Comparison of ENCODE assay signal across 14 cellular contexts in genomic region chr18:48171490-48172188, GRCh38.
A peak's percentile ranks its signal among the peaks of the same experiment; 100 is the strongest.
DNase-seq lines count a peak whose midpoint lies in the region; ATAC-seq and TF ChIP-seq lines count a peak whose summit lies in the region.
"Had no signal": no experiment of that assay in that cellular context is flagged by ENCODE, and none has a peak within 500 bp of the region (broad histone marks: within the 10 kb centered on the region; RNA-seq: fewer than 3 reads in every experiment).

No MANE protein-coding gene starts in this region.

- TF ChIP-seq CTCF in nephron progenitor cell (IDR thresholded peaks at IDR 0.05) (no peak), osteoblast (IDR thresholded peaks at IDR 0.05; ENCODE audit: extremely low read depth, low read depth, low read length) (no peak)

- peaks cover 4% of the 10 kb centered on the region for H3K4me1 Mint-ChIP-seq in activated naive CD8-positive, alpha-beta T cell treated with anti-CD3 and anti-CD28 coated beads for 36 hours
- peaks cover 5% of the 10 kb centered on the region for H3K4me1 Mint-ChIP-seq in activated naive CD8-positive, alpha-beta T cell treated with anti-CD3 and anti-CD28 coated beads, Interleukin-2, amount 50 U/mL, for 24 hours
- H3K4me1 Mint-ChIP-seq in nephron progenitor cell: peaks cover 56% of the 10 kb centered on the region
- H3K4me1 Mint-ChIP-seq in stimulated activated memory B cell treated with anti-CD40 and anti-IgM and Interleukin-4, amounts not matched to agents 10 μg/mL and 1 μg/mL and 100 μg/mL, for 72 hours: no peaks in the 10 kb centered on the region

- H3K79me2 ChIP-seq in Karpas-422 (ENCODE audit: low read length) (no peaks in the 10 kb centered on the region), osteoblast (ENCODE audit: insufficient read depth, low read length) (no peaks in the 10 kb centered on the region)

- H3K4me3 Mint-ChIP-seq in activated naive CD8-positive, alpha-beta T cell treated with anti-CD3 and anti-CD28 coated beads for 36 hours: no peak overlapping the region
- H3K4me3 Mint-ChIP-seq in activated naive CD8-positive, alpha-beta T cell treated with anti-CD3 and anti-CD28 coated beads, Interleukin-2, amount 50 U/mL, for 24 hours: no peak overlapping the region
- no peak overlapping the region for H3K4me3 Mint-ChIP-seq in nephron progenitor cell
- H3K4me3 Mint-ChIP-seq in stimulated activated memory B cell treated with anti-CD40 and anti-IgM and Interleukin-4, amounts not matched to agents 10 μg/mL and 1 μg/mL and 100 μg/mL, for 72 hours: no peak overlapping the region
- H3K4me3 Mint-ChIP-seq: CD4-positive, alpha-beta memory T cell; H9 had no signal

- H3K36me3 Mint-ChIP-seq in activated naive CD8-positive, alpha-beta T cell treated with anti-CD3 and anti-CD28 coated beads for 36 hours: no peaks in the 10 kb centered on the region
- H3K36me3 Mint-ChIP-seq in activated naive CD8-positive, alpha-beta T cell treated with anti-CD3 and anti-CD28 coated beads, Interleukin-2, amount 50 U/mL, for 24 hours (ENCODE audit: low read depth): no peaks in the 10 kb centered on the region
- no peaks in the 10 kb centered on the region for H3K36me3 Mint-ChIP-seq in nephron progenitor cell (ENCODE audit: low read depth)
- no peaks in the 10 kb centered on the region for H3K36me3 Mint-ChIP-seq in stimulated activated memory B cell treated with anti-CD40 and anti-IgM and Interleukin-4, amounts not matched to agents 10 μg/mL and 1 μg/mL and 100 μg/mL, for 72 hours
- H3K36me3 Mint-ChIP-seq: CD4-positive, alpha-beta memory T cell had no signal

- H3K9ac ChIP-seq in Karpas-422 (ENCODE audit: low read length): no peak overlapping the region

- H3K27me3 ChIP-seq in Karpas-422 (ENCODE audit: low read length) (no peaks in the 10 kb centered on the region), osteoblast (ENCODE audit: insufficient read depth, low read length) (peaks cover 7% of the 10 kb centered on the region)
- H3K27me3 ChIP-seq: BE2C had no signal

- H3K4me2 ChIP-seq in Karpas-422 (ENCODE audit: low read depth, low read length, poor library complexity, severe bottlenecking): no peak overlapping the region
- no peak overlapping the region for H3K4me2 ChIP-seq in osteoblast (ENCODE audit: insufficient read depth, low read length)

- no peak for DNase-seq in activated naive CD8-positive, alpha-beta T cell treated with anti-CD3 and anti-CD28 coated beads for 36 hours
- no peak for DNase-seq in activated naive CD8-positive, alpha-beta T cell treated with anti-CD3 and anti-CD28 coated beads, Interleukin-2, amount 50 U/mL, for 24 hours
- DNase-seq in Karpas-422: no peak
- DNase-seq in nephron progenitor cell: no peak
- no peak for DNase-seq in osteoblast (ENCODE audit: insufficient read length, low spot score, missing footprints)
- DNase-seq: BE2C; CD4-positive, alpha-beta memory T cell; DMS79; GOT3; H9 had no signal

- H3K9me2 ChIP-seq in Karpas-422 (replicated peaks; ENCODE audit: insufficient read depth, low read length): no peaks in the 10 kb centered on the region

- H3K9me3 ChIP-seq in Karpas-422 (ENCODE audit: low read length): no peaks in the 10 kb centered on the region
- H3K9me3 ChIP-seq in osteoblast (ENCODE audit: low read depth, low read length): no peaks in the 10 kb centered on the region
- H3K9me3 ChIP-seq: BE2C had no signal

- H3K27ac Mint-ChIP-seq in activated naive CD8-positive, alpha-beta T cell treated with anti-CD3 and anti-CD28 coated beads for 36 hours: peak overlapping the region; percentile 21
- H3K27ac Mint-ChIP-seq in activated naive CD8-positive, alpha-beta T cell treated with anti-CD3 and anti-CD28 coated beads, Interleukin-2, amount 50 U/mL, for 24 hours: no peak overlapping the region
- peak overlapping the region; percentile 43 for H3K27ac Mint-ChIP-seq in nephron progenitor cell
- no peak overlapping the region for H3K27ac Mint-ChIP-seq in stimulated activated memory B cell treated with anti-CD40 and anti-IgM and Interleukin-4, amounts not matched to agents 10 μg/mL and 1 μg/mL and 100 μg/mL, for 72 hours
- H3K27ac Mint-ChIP-seq: H9 had no signal

- H3K27me3 Mint-ChIP-seq in activated naive CD8-positive, alpha-beta T cell treated with anti-CD3 and anti-CD28 coated beads for 36 hours: peaks cover 7% of the 10 kb centered on the region
- no peaks in the 10 kb centered on the region for H3K27me3 Mint-ChIP-seq in activated naive CD8-positive, alpha-beta T cell treated with anti-CD3 and anti-CD28 coated beads, Interleukin-2, amount 50 U/mL, for 24 hours
- H3K27me3 Mint-ChIP-seq in nephron progenitor cell (ENCODE audit: low read depth, poor library complexity): peaks cover 9% of the 10 kb centered on the region
- peaks cover 26% of the 10 kb centered on the region for H3K27me3 Mint-ChIP-seq in stimulated activated memory B cell treated with anti-CD40 and anti-IgM and Interleukin-4, amounts not matched to agents 10 μg/mL and 1 μg/mL and 100 μg/mL, for 72 hours

- no peaks in the 10 kb centered on the region for H4K20me1 ChIP-seq in Karpas-422 (ENCODE audit: insufficient read depth, low read depth, low read length)
- H4K20me1 ChIP-seq in osteoblast (ENCODE audit: insufficient read depth, low read length): no peaks in the 10 kb centered on the region

- no peak for ATAC-seq in activated naive CD8-positive, alpha-beta T cell treated with anti-CD3 and anti-CD28 coated beads, Interleukin-2, amount 50 U/mL, for 24 hours
- ATAC-seq in stimulated activated memory B cell treated with anti-CD40 and anti-IgM and Interleukin-4, amounts not matched to agents 10 μg/mL and 1 μg/mL and 100 μg/mL, for 72 hours: peak; percentile 10
- no peak for ATAC-seq in HG02938 (IDR thresholded peaks at IDR 0.05; ENCODE audit: unreplicated experiment)
- ATAC-seq in activated CD4-positive, CD25-positive, alpha-beta regulatory T cell treated with anti-CD3 and anti-CD28 coated beads, Interleukin-2, amount 50 U/mL, for 24 hours: no peak

- H3K36me3 ChIP-seq in Karpas-422 (ENCODE audit: insufficient read depth, low read length): no peaks in the 10 kb centered on the region
- H3K36me3 ChIP-seq in osteoblast (ENCODE audit: insufficient read depth, low read length): no peaks in the 10 kb centered on the region
- H3K36me3 ChIP-seq: BE2C had no signal

- H3K9me3 Mint-ChIP-seq in activated naive CD8-positive, alpha-beta T cell treated with anti-CD3 and anti-CD28 coated beads for 36 hours: no peaks in the 10 kb centered on the region
- no peaks in the 10 kb centered on the region for H3K9me3 Mint-ChIP-seq in activated naive CD8-positive, alpha-beta T cell treated with anti-CD3 and anti-CD28 coated beads, Interleukin-2, amount 50 U/mL, for 24 hours
- H3K9me3 Mint-ChIP-seq in nephron progenitor cell: no peaks in the 10 kb centered on the region
- no peaks in the 10 kb centered on the region for H3K9me3 Mint-ChIP-seq in stimulated activated memory B cell treated with anti-CD40 and anti-IgM and Interleukin-4, amounts not matched to agents 10 μg/mL and 1 μg/mL and 100 μg/mL, for 72 hours
- H3K9me3 Mint-ChIP-seq: CD4-positive, alpha-beta memory T cell; H9 had no signal

- no peak overlapping the region for H3K4me3 ChIP-seq in Karpas-422 (ENCODE audit: low read length)
- no peak overlapping the region for H3K4me3 ChIP-seq in osteoblast (ENCODE audit: insufficient read depth, low read length)

- H3K27ac ChIP-seq in Karpas-422 (ENCODE audit: low read length) (no peak overlapping the region), osteoblast (ENCODE audit: low read depth, low read length) (no peak overlapping the region)
- H3K27ac ChIP-seq: C4-2B had no signal

- H2AFZ ChIP-seq in Karpas-422 (ENCODE audit: low read length): peak overlapping the region; percentile 28; the same call in 1 of the 2 replicates
- H2AFZ ChIP-seq in osteoblast (ENCODE audit: low read length): no peak overlapping the region

- H3K4me1 ChIP-seq in Karpas-422 (ENCODE audit: low read length): no peaks in the 10 kb centered on the region
- no peaks in the 10 kb centered on the region for H3K4me1 ChIP-seq in osteoblast (ENCODE audit: insufficient read depth, low read length)
- H3K4me1 ChIP-seq: BE2C had no signal

Comparison
In these comparisons a context has a peak if more than half of its experiments do, and no peak if none do; other contexts are left out.
1. H3K27ac Mint-ChIP-seq: peak in activated naive CD8-positive, alpha-beta T cell treated with anti-CD3 and anti-CD28 coated beads for 36 hours (single experiment) and nephron progenitor cell (single experiment); none in activated naive CD8-positive, alpha-beta T cell treated with anti-CD3 and anti-CD28 coated beads, Interleukin-2, amount 50 U/mL, for 24 hours (single experiment) and stimulated activated memory B cell treated with anti-CD40 and anti-IgM and Interleukin-4, amounts not matched to agents 10 μg/mL and 1 μg/mL and 100 μg/mL, for 72 hours (single experiment).